Comparison of ENCODE assay signal across 1 cellular context in genomic region chr5:90595766-90596165, GRCh38. TPM values are rescaled to one million over a fixed set of nuclear protein-coding genes. Genes with fewer than 3 reads are reported as not detected.
"Had no signal": no experiment of that assay in that cellular context is flagged by ENCODE, and none has a peak within 500 bp of the region (broad histone marks: within the 10 kb centered on the region; RNA-seq: fewer than 3 reads in every experiment).

No MANE protein-coding gene starts in this region.

RNA-seq across cellular contexts. Expression of gene ADGRV1, which starts 37.2 kb away (rescaled TPM):
- polyA plus RNA-seq: naive thymus-derived CD4-positive, alpha-beta T cell had no signal
